ENCODE assay signal across 8 cellular contexts in the genomic region with DNA sequence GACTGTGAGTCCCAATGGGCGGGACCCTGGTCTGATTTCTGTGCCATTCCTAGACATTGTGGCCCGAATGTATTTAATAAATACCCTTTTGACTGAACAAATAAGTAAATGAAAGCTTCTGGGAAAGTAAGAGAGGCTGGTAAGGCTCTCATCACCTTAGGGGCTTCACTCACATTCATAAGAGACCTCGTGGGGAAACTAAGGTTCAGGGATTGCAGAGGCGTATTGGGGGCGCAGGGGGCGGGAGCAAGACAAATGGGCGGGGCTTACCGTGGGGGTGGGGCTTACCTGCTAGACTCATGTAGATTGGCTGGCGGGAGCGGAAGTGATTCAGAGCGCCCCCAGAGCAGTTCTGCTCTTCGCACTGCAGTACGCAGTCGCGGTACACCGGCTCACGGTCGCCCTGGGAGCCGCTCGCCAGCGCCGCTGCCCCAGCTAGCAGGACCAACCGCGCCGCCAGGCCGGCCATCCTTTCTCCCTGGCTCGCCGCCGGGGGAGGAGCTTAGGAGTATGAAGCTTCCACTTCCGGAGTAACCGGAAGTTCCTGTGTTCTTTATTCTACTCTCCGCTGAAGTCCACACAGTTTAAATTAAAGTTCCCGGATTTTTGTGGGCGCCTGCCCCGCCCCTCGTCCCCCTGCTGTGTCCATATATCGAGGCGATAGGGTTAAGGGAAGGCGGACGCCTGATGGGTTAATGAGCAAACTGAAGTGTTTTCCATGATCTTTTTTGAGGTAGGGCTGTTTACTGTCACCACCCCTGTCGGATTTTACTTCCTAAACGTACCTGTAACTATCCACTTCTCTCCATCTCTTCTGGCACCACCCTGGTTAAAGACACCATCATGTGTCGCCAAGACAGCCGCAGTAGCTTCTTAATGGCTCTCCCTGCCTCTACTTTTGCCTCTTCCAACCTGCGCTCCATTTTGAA. TPM values are rescaled to one million over a fixed set of nuclear protein-coding genes. Genes with fewer than 3 reads are reported as not detected.
DNase-seq lines count a peak whose midpoint lies in the region; ATAC-seq and TF ChIP-seq lines count a peak whose summit lies in the region.

A gene with protein sequence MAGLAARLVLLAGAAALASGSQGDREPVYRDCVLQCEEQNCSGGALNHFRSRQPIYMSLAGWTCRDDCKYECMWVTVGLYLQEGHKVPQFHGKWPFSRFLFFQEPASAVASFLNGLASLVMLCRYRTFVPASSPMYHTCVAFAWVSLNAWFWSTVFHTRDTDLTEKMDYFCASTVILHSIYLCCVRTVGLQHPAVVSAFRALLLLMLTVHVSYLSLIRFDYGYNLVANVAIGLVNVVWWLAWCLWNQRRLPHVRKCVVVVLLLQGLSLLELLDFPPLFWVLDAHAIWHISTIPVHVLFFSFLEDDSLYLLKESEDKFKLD (minus strand): TSS at position 512 of the 929 bp plus-strand sequence. CDS start 43 bp downstream, at position 469.

- H3K9me2 ChIP-seq in OCI-LY1 (ENCODE audit: low read depth, low read length) = no peaks in the 10 kb centered on the region

- H3K79me2 ChIP-seq in OCI-LY1 (ENCODE audit: insufficient read depth, low read length) = no peaks in the 10 kb centered on the region

- H3K9me3 ChIP-seq in HUES6 (ENCODE audit: control insufficient read depth, insufficient read depth, low read depth, low read length) = no peaks in the 10 kb centered on the region
- no peaks in the 10 kb centered on the region for H3K9me3 ChIP-seq in OCI-LY1 (ENCODE audit: low read length)
- no peaks in the 10 kb centered on the region for H3K9me3 ChIP-seq in mononuclear cell (ENCODE audit: low read depth, low read length)

- H4K20me1 ChIP-seq in OCI-LY1 (ENCODE audit: insufficient read depth, low read length) = no peaks in the 10 kb centered on the region

- peak; percentile 82 for ATAC-seq in GM21447 (IDR thresholded peaks at IDR 0.05; ENCODE audit: unreplicated experiment)

- TF ChIP-seq CTCF in OCI-LY1 (IDR thresholded peaks at IDR 0.05; ENCODE audit: low read length) (no peak), epithelial cell of esophagus (IDR thresholded peaks at IDR 0.05; ENCODE audit: insufficient read depth, low read depth, low read length, missing control alignments) (no peak)

- peak within 1 kb of the TSS; percentile 92 for H3K9ac ChIP-seq in HUES6 (ENCODE audit: low read length)
- peak within 1 kb of the TSS; percentile 74 for H3K9ac ChIP-seq in OCI-LY1 (ENCODE audit: low read length)

- H3K4me3 ChIP-seq in HUES6 (ENCODE audit: low read depth, low read length) (peak within 1 kb of the TSS; percentile 90), OCI-LY1 (ENCODE audit: low read depth, low read length, poor library complexity, severe bottlenecking) (peak within 1 kb of the TSS; percentile 77), epithelial cell of esophagus (ENCODE audit: low read length) (peak within 1 kb of the TSS; percentile 63), mononuclear cell (ENCODE audit: low read length) (peak within 1 kb of the TSS; percentile 91)

- peak; percentile 96 for DNase-seq in DMS 273 (lab: John Stamatoyannopoulos, UW; ENCODE audit: unreplicated experiment)
- peak; percentile 75 for DNase-seq in activated T-cell treated with anti-CD3 and anti-CD28 coated beads for 1 hour (ENCODE audit: low read depth)
- DNase-seq in epithelial cell of esophagus (ENCODE audit: low read depth) = peak; percentile 92
- DNase-seq in stimulated activated CD8-positive, alpha-beta memory T cell treated with anti-CD3 and anti-CD28 coated beads, Interleukin-2, amount 100 ng/mL, for 48 hours (ENCODE audit: low read depth in 2 of 2) = peak; percentile 83 to 91

- H3K27me3 ChIP-seq in HUES6 (ENCODE audit: control insufficient read depth, insufficient read depth, low read length) (no peaks in the 10 kb centered on the region), OCI-LY1 (ENCODE audit: insufficient read depth, low read length) (no peaks in the 10 kb centered on the region), mononuclear cell (ENCODE audit: insufficient read depth, low read length) (no peaks in the 10 kb centered on the region)

- peak within 1 kb of the TSS; percentile 99 for H3K27ac ChIP-seq in HUES6 (ENCODE audit: low read depth, low read length)
- H3K27ac ChIP-seq in OCI-LY1 (ENCODE audit: low read depth, low read length, poor library complexity, severe bottlenecking) = peak within 1 kb of the TSS; percentile 75

- no peaks in the 10 kb centered on the region for H3F3A ChIP-seq in OCI-LY1 (ENCODE audit: insufficient read depth, low read length)

- H2AFZ ChIP-seq in OCI-LY1 (ENCODE audit: low read length) = peak within 1 kb of the TSS; percentile 67; the same call in 1 of the 2 replicates

- H3K36me3 ChIP-seq in HUES6 (ENCODE audit: control insufficient read depth, insufficient read depth, low read length) (peaks cover 9% of the 10 kb centered on the region; the same call in 1 of the 2 replicates), OCI-LY1 (ENCODE audit: insufficient read depth, low read length) (no peaks in the 10 kb centered on the region)

- peak within 1 kb of the TSS; percentile 92 for H3K4me2 ChIP-seq in OCI-LY1 (ENCODE audit: low read length)

- peaks cover 24% of the 10 kb centered on the region for H3K4me1 ChIP-seq in HUES6 (ENCODE audit: control insufficient read depth, insufficient read depth, low read length)
- peaks cover 21% of the 10 kb centered on the region for H3K4me1 ChIP-seq in OCI-LY1 (ENCODE audit: insufficient read depth, low read length, severe bottlenecking)
- H3K4me1 ChIP-seq in mononuclear cell (ENCODE audit: insufficient read depth, low read length) = peaks cover 17% of the 10 kb centered on the region

RNA-seq across cellular contexts. Expression of the gene that starts here (rescaled TPM):
- total RNA-seq in mononuclear cell = 6.4 TPM

Comparison
In these comparisons a context has a peak if more than half of its experiments do, and no peak if none do; other contexts are left out.
1. Peak in every context shown above with its lines: DNase-seq, ATAC-seq, H3K4me3 ChIP-seq and H3K27ac ChIP-seq.